Comparison of ENCODE assay signal across 2 cellular contexts in the genomic region with DNA sequence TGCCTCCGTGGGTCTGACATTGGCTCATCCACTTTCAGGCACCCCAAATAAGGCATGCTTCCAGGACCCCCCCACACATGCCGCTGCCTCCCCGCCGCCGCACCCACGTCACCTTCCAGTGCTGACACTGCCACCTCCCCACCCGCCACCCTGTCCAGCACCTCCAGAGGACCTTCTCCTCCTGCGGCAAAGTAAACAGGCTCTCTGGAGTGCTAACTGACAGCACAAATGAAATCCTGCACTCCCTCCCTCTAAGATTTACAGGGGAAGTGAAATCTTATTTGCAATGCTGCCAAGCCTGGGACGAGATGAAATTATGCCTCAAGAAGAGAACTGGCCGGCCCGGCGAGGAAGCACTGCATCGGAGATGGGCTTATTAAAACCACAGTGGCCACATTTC.
TF ChIP-seq lines count a peak whose summit lies in the region.

No MANE protein-coding gene starts in this region.

TF ChIP-seq in IMR-90, 13 proteins besides CTCF, POLR2A, EP300 and RAD21:
- TF ChIP-seq CHD1 (IDR thresholded peaks at IDR 0.05; ENCODE audit: low read depth, low read length) (no peak), MAZ (IDR thresholded peaks at IDR 0.05; ENCODE audit: borderline replicate concordance, low read depth, low read length) (no peak), MAFK (IDR thresholded peaks at IDR 0.05; ENCODE audit: low read depth, low read length) (no peak), ELK1 (IDR thresholded peaks at IDR 0.05; ENCODE audit: borderline replicate concordance, low read depth, low read length) (no peak), SMC3 (IDR thresholded peaks at IDR 0.05; ENCODE audit: low read depth, low read length) (no peak), MXI1 (IDR thresholded peaks at IDR 0.05; ENCODE audit: borderline replicate concordance, low read depth, low read length) (no peak), USF2 (IDR thresholded peaks at IDR 0.05; ENCODE audit: low read depth, low read length) (no peak), BHLHE40 (IDR thresholded peaks at IDR 0.05; ENCODE audit: low read depth, low read length) (no peak), CEBPB (IDR thresholded peaks at IDR 0.05; ENCODE audit: low read depth, low read length) (no peak), RFX5 (IDR thresholded peaks at IDR 0.05; ENCODE audit: low read depth, low read length) (no peak), FOS (IDR thresholded peaks at IDR 0.05; ENCODE audit: low read depth, low read length) (no peak)

TF ChIP-seq in neural cell, 6 proteins besides CTCF, POLR2A, EP300 and RAD21:
- TF ChIP-seq SMC3 (conservative IDR thresholded peaks at IDR 0.05; ENCODE audit: poor library complexity): no peak
- TF ChIP-seq TAF1 (IDR thresholded peaks at IDR 0.05; ENCODE audit: low read depth): no peak
- no peak for TF ChIP-seq POLR2AphosphoS5 (IDR thresholded peaks at IDR 0.05)
- TF ChIP-seq, protein P1, sequence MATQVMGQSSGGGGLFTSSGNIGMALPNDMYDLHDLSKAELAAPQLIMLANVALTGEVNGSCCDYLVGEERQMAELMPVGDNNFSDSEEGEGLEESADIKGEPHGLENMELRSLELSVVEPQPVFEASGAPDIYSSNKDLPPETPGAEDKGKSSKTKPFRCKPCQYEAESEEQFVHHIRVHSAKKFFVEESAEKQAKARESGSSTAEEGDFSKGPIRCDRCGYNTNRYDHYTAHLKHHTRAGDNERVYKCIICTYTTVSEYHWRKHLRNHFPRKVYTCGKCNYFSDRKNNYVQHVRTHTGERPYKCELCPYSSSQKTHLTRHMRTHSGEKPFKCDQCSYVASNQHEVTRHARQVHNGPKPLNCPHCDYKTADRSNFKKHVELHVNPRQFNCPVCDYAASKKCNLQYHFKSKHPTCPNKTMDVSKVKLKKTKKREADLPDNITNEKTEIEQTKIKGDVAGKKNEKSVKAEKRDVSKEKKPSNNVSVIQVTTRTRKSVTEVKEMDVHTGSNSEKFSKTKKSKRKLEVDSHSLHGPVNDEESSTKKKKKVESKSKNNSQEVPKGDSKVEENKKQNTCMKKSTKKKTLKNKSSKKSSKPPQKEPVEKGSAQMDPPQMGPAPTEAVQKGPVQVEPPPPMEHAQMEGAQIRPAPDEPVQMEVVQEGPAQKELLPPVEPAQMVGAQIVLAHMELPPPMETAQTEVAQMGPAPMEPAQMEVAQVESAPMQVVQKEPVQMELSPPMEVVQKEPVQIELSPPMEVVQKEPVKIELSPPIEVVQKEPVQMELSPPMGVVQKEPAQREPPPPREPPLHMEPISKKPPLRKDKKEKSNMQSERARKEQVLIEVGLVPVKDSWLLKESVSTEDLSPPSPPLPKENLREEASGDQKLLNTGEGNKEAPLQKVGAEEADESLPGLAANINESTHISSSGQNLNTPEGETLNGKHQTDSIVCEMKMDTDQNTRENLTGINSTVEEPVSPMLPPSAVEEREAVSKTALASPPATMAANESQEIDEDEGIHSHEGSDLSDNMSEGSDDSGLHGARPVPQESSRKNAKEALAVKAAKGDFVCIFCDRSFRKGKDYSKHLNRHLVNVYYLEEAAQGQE (IDR thresholded peaks at IDR 0.05; ENCODE audit: borderline replicate concordance): no peak
